1 cellular context compared by ENCODE assay signal in the genomic region with DNA sequence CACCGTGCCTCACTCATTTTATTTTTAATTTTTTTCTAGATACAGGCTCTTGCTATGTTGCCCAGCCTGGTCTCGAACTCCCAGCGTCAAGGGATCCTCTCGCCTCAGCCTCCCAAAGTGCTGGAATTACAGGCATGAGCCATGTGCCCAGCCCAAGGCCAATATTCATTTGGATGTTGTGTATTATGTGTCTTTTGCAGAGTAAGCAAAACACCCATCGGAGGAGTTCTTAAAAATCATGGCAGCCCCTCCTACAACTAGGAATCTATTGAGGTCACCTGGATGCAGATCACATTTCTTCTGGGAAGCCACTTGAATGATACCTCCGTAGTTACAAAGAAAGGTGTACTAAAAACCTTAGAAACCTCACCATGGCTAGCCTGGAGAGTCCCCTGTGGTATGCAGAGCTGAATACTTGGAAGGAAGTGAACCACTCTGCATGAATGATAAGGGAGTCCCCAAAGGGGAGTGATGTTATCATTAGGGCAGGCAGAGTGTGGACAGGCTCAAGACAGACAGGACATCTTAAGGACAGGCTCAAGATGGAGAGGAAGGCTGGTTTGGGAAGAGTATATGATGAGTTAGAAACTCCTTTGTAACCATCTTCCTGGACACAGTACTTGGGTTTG.
TF ChIP-seq lines count a peak whose summit lies in the region.

No MANE protein-coding gene starts in this region.

TF ChIP-seq in SK-N-SH, 30 proteins besides CTCF, POLR2A, EP300 and RAD21 (continued from another document):
- TF ChIP-seq, protein P1, sequence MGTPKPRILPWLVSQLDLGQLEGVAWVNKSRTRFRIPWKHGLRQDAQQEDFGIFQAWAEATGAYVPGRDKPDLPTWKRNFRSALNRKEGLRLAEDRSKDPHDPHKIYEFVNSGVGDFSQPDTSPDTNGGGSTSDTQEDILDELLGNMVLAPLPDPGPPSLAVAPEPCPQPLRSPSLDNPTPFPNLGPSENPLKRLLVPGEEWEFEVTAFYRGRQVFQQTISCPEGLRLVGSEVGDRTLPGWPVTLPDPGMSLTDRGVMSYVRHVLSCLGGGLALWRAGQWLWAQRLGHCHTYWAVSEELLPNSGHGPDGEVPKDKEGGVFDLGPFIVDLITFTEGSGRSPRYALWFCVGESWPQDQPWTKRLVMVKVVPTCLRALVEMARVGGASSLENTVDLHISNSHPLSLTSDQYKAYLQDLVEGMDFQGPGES (IDR thresholded peaks at IDR 0.05; ENCODE audit: low read depth, low read length) = no peak
- TF ChIP-seq TAF1 (IDR thresholded peaks at IDR 0.05; ENCODE audit: borderline replicate concordance, low read depth, low read length) (no peak), RFX5 (IDR thresholded peaks at IDR 0.05; ENCODE audit: low read length) (no peak), GABPA (IDR thresholded peaks at IDR 0.05; ENCODE audit: low read depth) (no peak), ELF1 (IDR thresholded peaks at IDR 0.05) (no peak), FOSL2 (IDR thresholded peaks at IDR 0.05; ENCODE audit: borderline replicate concordance, low read depth) (no peak)
- TF ChIP-seq, protein P2, sequence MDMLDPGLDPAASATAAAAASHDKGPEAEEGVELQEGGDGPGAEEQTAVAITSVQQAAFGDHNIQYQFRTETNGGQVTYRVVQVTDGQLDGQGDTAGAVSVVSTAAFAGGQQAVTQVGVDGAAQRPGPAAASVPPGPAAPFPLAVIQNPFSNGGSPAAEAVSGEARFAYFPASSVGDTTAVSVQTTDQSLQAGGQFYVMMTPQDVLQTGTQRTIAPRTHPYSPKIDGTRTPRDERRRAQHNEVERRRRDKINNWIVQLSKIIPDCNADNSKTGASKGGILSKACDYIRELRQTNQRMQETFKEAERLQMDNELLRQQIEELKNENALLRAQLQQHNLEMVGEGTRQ (IDR thresholded peaks at IDR 0.05; ENCODE audit: borderline replicate concordance, low read depth, low read length) = no peak
- TF ChIP-seq, protein P3, sequence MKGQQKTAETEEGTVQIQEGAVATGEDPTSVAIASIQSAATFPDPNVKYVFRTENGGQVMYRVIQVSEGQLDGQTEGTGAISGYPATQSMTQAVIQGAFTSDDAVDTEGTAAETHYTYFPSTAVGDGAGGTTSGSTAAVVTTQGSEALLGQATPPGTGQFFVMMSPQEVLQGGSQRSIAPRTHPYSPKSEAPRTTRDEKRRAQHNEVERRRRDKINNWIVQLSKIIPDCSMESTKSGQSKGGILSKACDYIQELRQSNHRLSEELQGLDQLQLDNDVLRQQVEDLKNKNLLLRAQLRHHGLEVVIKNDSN (IDR thresholded peaks at IDR 0.05; ENCODE audit: borderline replicate concordance, low read depth) = no peak
- TF ChIP-seq, protein P4, sequence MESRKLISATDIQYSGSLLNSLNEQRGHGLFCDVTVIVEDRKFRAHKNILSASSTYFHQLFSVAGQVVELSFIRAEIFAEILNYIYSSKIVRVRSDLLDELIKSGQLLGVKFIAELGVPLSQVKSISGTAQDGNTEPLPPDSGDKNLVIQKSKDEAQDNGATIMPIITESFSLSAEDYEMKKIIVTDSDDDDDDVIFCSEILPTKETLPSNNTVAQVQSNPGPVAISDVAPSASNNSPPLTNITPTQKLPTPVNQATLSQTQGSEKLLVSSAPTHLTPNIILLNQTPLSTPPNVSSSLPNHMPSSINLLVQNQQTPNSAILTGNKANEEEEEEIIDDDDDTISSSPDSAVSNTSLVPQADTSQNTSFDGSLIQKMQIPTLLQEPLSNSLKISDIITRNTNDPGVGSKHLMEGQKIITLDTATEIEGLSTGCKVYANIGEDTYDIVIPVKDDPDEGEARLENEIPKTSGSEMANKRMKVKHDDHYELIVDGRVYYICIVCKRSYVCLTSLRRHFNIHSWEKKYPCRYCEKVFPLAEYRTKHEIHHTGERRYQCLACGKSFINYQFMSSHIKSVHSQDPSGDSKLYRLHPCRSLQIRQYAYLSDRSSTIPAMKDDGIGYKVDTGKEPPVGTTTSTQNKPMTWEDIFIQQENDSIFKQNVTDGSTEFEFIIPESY (IDR thresholded peaks at IDR 0.05; ENCODE audit: borderline replicate concordance, low read depth) = no peak
TF ChIP-seq in SK-N-SH: peak in this region for 0.
